Comparison of ENCODE assay signal across 12 cellular contexts in the genomic region with DNA sequence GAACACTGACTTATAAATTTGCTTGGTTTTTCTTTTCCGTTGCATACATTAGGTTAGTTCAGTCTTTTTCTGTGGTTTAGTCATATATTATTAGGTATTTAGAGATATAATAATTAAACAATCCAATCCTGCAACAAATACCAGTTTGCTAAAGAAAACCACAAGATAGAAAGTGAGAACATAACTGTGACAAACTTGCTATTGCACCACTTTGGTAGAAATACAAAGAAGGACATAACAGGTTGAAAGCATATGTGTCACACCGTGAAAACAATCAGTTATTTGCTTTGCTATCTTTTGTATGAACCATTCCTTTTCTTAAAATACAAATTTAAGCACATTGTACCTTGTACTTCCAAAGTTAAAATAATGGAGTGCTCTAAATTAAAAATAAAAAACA. TPM values are rescaled to one million over a fixed set of nuclear protein-coding genes. Genes with fewer than 3 reads are reported as not detected.
DNase-seq lines count a peak whose midpoint lies in the region; ATAC-seq, FAIRE-seq and TF ChIP-seq lines count a peak whose summit lies in the region.
"Had no signal": no experiment of that assay in that cellular context is flagged by ENCODE, and none has a peak within 500 bp of the region (broad histone marks: within the 10 kb centered on the region; RNA-seq: fewer than 3 reads in every experiment).

No MANE protein-coding gene starts in this region.

- no peak overlapping the region for H3K4me3 Mint-ChIP-seq in activated CD4-positive, alpha-beta memory T cell treated with anti-CD3 and anti-CD28 coated beads for 36 hours
- H3K4me3 Mint-ChIP-seq: neural progenitor cell had no signal

- 62% methylated on average over 2 of the region's 2 CpGs for WGBS in K562 (ENCODE audit: insufficient coverage, low coverage, missing lambda C conversion rate)
- WGBS in mesenchymal stem cell = no CpG with 5 or more reads among the region's 2 CpGs

- H3K9ac ChIP-seq in K562 (ENCODE audit: insufficient read depth in 1 of 2, low read depth in 2 of 2, low read length in 2 of 2) (peak overlapping the region in 1 of 2 experiments; percentile 16; a peak in 2 of 4 replicates), mesenchymal stem cell (ENCODE audit: low read length) (no peak overlapping the region)
- H3K9ac ChIP-seq: BLaER1 treated with 17β-estradiol and CSF1 and Interleukin-3, amounts not matched to agents 10 nM and 100 nM; neural progenitor cell had no signal

- ATAC-seq in GM21447 (IDR thresholded peaks at IDR 0.05; ENCODE audit: unreplicated experiment) (peak; percentile 91), HG03460 (IDR thresholded peaks at IDR 0.05; ENCODE audit: unreplicated experiment) (peak; percentile 84), K562 (peak; percentile 62), sciatic nerve (no peak)

- no peak overlapping the region for H3K14ac ChIP-seq in mesenchymal stem cell (ENCODE audit: low read length in 2 of 2)

- H3K4me2 ChIP-seq in K562 (ENCODE audit: insufficient read depth, low read length) (no peak overlapping the region), mesenchymal stem cell (ENCODE audit: low read length, poor library complexity, severe bottlenecking) (no peak overlapping the region)
- H3K4me2 ChIP-seq: BLaER1 treated with 17β-estradiol and CSF1 and Interleukin-3, amounts not matched to agents 10 nM and 100 nM; neural progenitor cell had no signal

- no peaks in the 10 kb centered on the region for H3K36me3 Mint-ChIP-seq in activated CD4-positive, alpha-beta memory T cell treated with anti-CD3 and anti-CD28 coated beads for 36 hours
- H3K36me3 Mint-ChIP-seq: neural progenitor cell had no signal

- no peaks in the 10 kb centered on the region for H3K9me1 ChIP-seq in K562 (ENCODE audit: control insufficient read depth, insufficient read depth, low read length)

- H3K27ac ChIP-seq in K562 (ENCODE audit: extremely low read depth, low read depth, low read length) (peak overlapping the region; percentile 24; the same call in 2 of the 3 replicates), mesenchymal stem cell (ENCODE audit: low read length, poor library complexity, severe bottlenecking) (no peak overlapping the region)
- H3K27ac ChIP-seq: BLaER1 treated with 17β-estradiol and CSF1 and Interleukin-3, amounts not matched to agents 10 nM and 100 nM; neural progenitor cell; RWPE1 had no signal

- peaks cover 3% of the 10 kb centered on the region for H3K4me1 Mint-ChIP-seq in activated CD4-positive, alpha-beta memory T cell treated with anti-CD3 and anti-CD28 coated beads for 36 hours (ENCODE audit: low read depth)
- H3K4me1 Mint-ChIP-seq: neural progenitor cell had no signal

- no peak overlapping the region for H2AK5ac ChIP-seq in mesenchymal stem cell (ENCODE audit: low read length, severe bottlenecking)

- peaks cover 2% of the 10 kb centered on the region for H3K9me3 Mint-ChIP-seq in activated CD4-positive, alpha-beta memory T cell treated with anti-CD3 and anti-CD28 coated beads for 36 hours

- TF ChIP-seq EP300 in K562 (IDR thresholded peaks at IDR 0.05; ENCODE audit: low read length) = no peak

- FAIRE-seq in GM18507 (lab: Jason Lieb, UNC) (peak; percentile 67), K562 (lab: Jason Lieb, UNC) (no peak)

- intact Hi-C loops in K562 (cut with micrococcal nuclease) = loop anchor here (5.0 kb wide), 1 partner anchor 58 kb away; no protein-coding TSS in a partner anchor
- intact Hi-C loops in activated CD4-positive, alpha-beta memory T cell treated with anti-CD3 and anti-CD28 coated beads for 36 hours (cut with micrococcal nuclease) = no loop called here
- intact Hi-C loops in sciatic nerve (cut with DNase I) = no loop called here

- H2BK12ac ChIP-seq in mesenchymal stem cell (ENCODE audit: low read length in 2 of 2) = no peak overlapping the region

- H3K4me1 ChIP-seq in K562 (replicated peaks in 1 of 2; ENCODE audit: control insufficient read depth in 2 of 2, insufficient read depth in 2 of 2, low read length in 2 of 2) (no peaks in the 10 kb centered on the region; a peak in 1 of 5 replicates), mesenchymal stem cell (ENCODE audit: control insufficient read depth, insufficient read depth, low read depth, low read length) (no peaks in the 10 kb centered on the region)
- H3K4me1 ChIP-seq: neural progenitor cell had no signal

- H2BK15ac ChIP-seq in mesenchymal stem cell (ENCODE audit: low read depth, poor library complexity, severe bottlenecking) = no peak overlapping the region

- CTCF ChIA-PET in K562 (lab: Yijun Ruan, JAX; ENCODE audit: low intra/inter-chr PET ratio) = interaction anchor here (0.8 to 5.4 kb wide), 5 partner anchors 19 to 171 kb away, joined by 3 to 146 read pairs (median 6); no protein-coding TSS in a partner anchor
- CTCF ChIA-PET in activated CD4-positive, alpha-beta memory T cell treated with anti-CD3 and anti-CD28 coated beads for 36 hours (lab: Charles Lee) = interaction anchor here (1.0 to 2.0 kb wide), 2 partner anchors 9 to 168 kb away, joined by 3 to 6 read pairs; no protein-coding TSS in a partner anchor

- H4K8ac ChIP-seq in mesenchymal stem cell (ENCODE audit: low read length) = no peak overlapping the region

- no peaks in the 10 kb centered on the region for H3K27me3 Mint-ChIP-seq in activated CD4-positive, alpha-beta memory T cell treated with anti-CD3 and anti-CD28 coated beads for 36 hours

- POLR2A ChIA-PET in K562 (lab: Yijun Ruan, JAX) = interaction anchor here (1.0 to 1.4 kb wide), 4 partner anchors 9 to 168 kb away, joined by 3 to 8 read pairs (median 6); no protein-coding TSS in a partner anchor
- POLR2A ChIA-PET in activated CD4-positive, alpha-beta memory T cell treated with anti-CD3 and anti-CD28 coated beads for 36 hours (lab: Charles Lee) = no interaction called here

- H3K27me3 ChIP-seq in K562 (ENCODE audit: control insufficient read depth in 2 of 2, insufficient read depth in 2 of 2, low read length in 2 of 2) (no peaks in the 10 kb centered on the region), mesenchymal stem cell (ENCODE audit: control insufficient read depth in 1 of 2, insufficient read depth in 1 of 2, low read length in 2 of 2) (no peaks in the 10 kb centered on the region)
- H3K27me3 ChIP-seq: BLaER1 treated with 17β-estradiol and CSF1 and Interleukin-3, amounts not matched to agents 10 nM and 100 nM; neural progenitor cell had no signal

- no peak overlapping the region for H3K4ac ChIP-seq in mesenchymal stem cell (ENCODE audit: low read depth in 1 of 2, low read length in 2 of 2)

- TF ChIP-seq RAD21 in K562 (CRISPR knock-in tag; conservative IDR thresholded peaks at IDR 0.05 in 1 of 2, IDR thresholded peaks at IDR 0.05 in 1 of 2) = no peak

- H3K36me3 ChIP-seq in K562 (ENCODE audit: control insufficient read depth, insufficient read depth, low read length) (no peaks in the 10 kb centered on the region), mesenchymal stem cell (ENCODE audit: control insufficient read depth in 1 of 2, insufficient read depth in 2 of 2, low read depth in 1 of 2, low read length in 2 of 2) (no peaks in the 10 kb centered on the region)
- H3K36me3 ChIP-seq: BLaER1 treated with 17β-estradiol and CSF1 and Interleukin-3, amounts not matched to agents 10 nM and 100 nM; neural progenitor cell had no signal

- no peak for TF ChIP-seq POLR2A in K562 (conservative IDR thresholded peaks at IDR 0.05)

- no peak overlapping the region for H2BK120ac ChIP-seq in mesenchymal stem cell (ENCODE audit: low read depth, low read length)

- no peak overlapping the region for H3K18ac ChIP-seq in mesenchymal stem cell (ENCODE audit: low read depth in 1 of 2, low read length in 2 of 2)

- H3K79me2 ChIP-seq in K562 (ENCODE audit: control insufficient read depth, insufficient read depth, low read length) = no peaks in the 10 kb centered on the region

- no peaks in the 10 kb centered on the region for H3K9me3 ChIP-seq in K562 (replicated peaks; ENCODE audit: control insufficient read depth, insufficient read depth, low read depth, low read length)
- no peaks in the 10 kb centered on the region for H3K9me3 ChIP-seq in mesenchymal stem cell (ENCODE audit: control insufficient read depth, low read length)

- no TSS peak for BruUV-seq in K562 (replicated peaks; lab: Mats Ljungman, UMichigan)

- H4K91ac ChIP-seq in mesenchymal stem cell (ENCODE audit: low read length) = no peak overlapping the region

- TF ChIP-seq CTCF in K562 (IDR thresholded peaks at IDR 0.05 in 2 of 3, conservative IDR thresholded peaks at IDR 0.05 in 1 of 3; ENCODE audit: insufficient read depth in 2 of 3, low read depth in 1 of 3, low read length in 3 of 3) = no peak

- no peak overlapping the region for H3K23ac ChIP-seq in mesenchymal stem cell (ENCODE audit: low read length in 2 of 2)

- DNase-seq in GM18507 (ENCODE audit: extremely low spot score, insufficient read length, low read depth) (no peak), K562 (ENCODE audit: extremely low read depth in 1 of 4, low spot score in 3 of 4) (no peak), sciatic nerve (ENCODE audit: low spot score) (no peak), mesenchymal stem cell (no peak), RPMI8226 (no peak)
- no peak for DNase-seq in activated CD4-positive, alpha-beta memory T cell treated with anti-CD3 and anti-CD28 coated beads for 36 hours
- DNase-seq: activated T-cell treated with anti-CD3 and anti-CD28 coated beads for 4 hours had no signal

- no peaks in the 10 kb centered on the region for H4K20me1 ChIP-seq in K562 (replicated peaks; ENCODE audit: control insufficient read depth, insufficient read depth, low read length)
- H4K20me1 ChIP-seq: BLaER1 treated with 17β-estradiol and CSF1 and Interleukin-3, amounts not matched to agents 10 nM and 100 nM had no signal

- no peak overlapping the region for H2BK5ac ChIP-seq in mesenchymal stem cell (ENCODE audit: low read depth, low read length, poor library complexity, severe bottlenecking)

- H2AFZ ChIP-seq in K562 (ENCODE audit: low read depth, low read length) (peak overlapping the region; percentile 76), mesenchymal stem cell (ENCODE audit: low read depth, low read length) (no peak overlapping the region)
- H2AFZ ChIP-seq: neural progenitor cell had no signal

- in situ Hi-C loops in K562 (cut with MboI) = loop anchor here (5.0 kb wide), 2 partner anchors 58 to 168 kb away; no protein-coding TSS in a partner anchor

- H3K79me1 ChIP-seq in mesenchymal stem cell (replicated peaks; ENCODE audit: low read length, poor library complexity, severe bottlenecking) = no peaks in the 10 kb centered on the region

- H3K4me3 ChIP-seq in K562 (no peak overlapping the region), mesenchymal stem cell (ENCODE audit: insufficient read depth in 1 of 2, low read depth in 1 of 2, low read length in 2 of 2) (no peak overlapping the region)
- H3K4me3 ChIP-seq: BLaER1 treated with 17β-estradiol and CSF1 and Interleukin-3, amounts not matched to agents 10 nM and 100 nM; neural progenitor cell had no signal

- no peak overlapping the region for H3K27ac Mint-ChIP-seq in activated CD4-positive, alpha-beta memory T cell treated with anti-CD3 and anti-CD28 coated beads for 36 hours
- H3K27ac Mint-ChIP-seq: neural progenitor cell had no signal

RNA-seq across cellular contexts. Expression of gene KCNQ5, which starts 42.0 kb away (rescaled TPM):
- 6.0 and 20.4 TPM in 2 replicates for total RNA-seq in K562 (2011; cell fraction: chromatin; rRNA removed; ENCODE audit: low replicate concordance)
- total RNA-seq in K562 (2011; cell fraction: nucleolus; rRNA removed) = 4.3 and 5.5 TPM in 2 replicates
- total RNA-seq in K562 (2011; cell fraction: nucleoplasm; rRNA removed) = 11.5 and 12.2 TPM in 2 replicates
- total RNA-seq in K562 (2014; rRNA removed) (2.4 and 2.6 TPM in 2 replicates), K562 (2014; rRNA removed; fragmentation: Illumina TruSeq; extraction: Trizol) (3.8 and 4.4 TPM in 2 replicates), K562 (2015; rRNA removed; fragmentation: Illumina TruSeq; extraction: Trizol) (5.9 and 6.5 TPM in 2 replicates), K562 (2021) (5.0 and 5.7 TPM in 2 replicates), sciatic nerve (0.49 TPM)
- polyA plus RNA-seq in K562 (2011; rRNA removed) (2.0 and 3.5 TPM in 2 replicates), K562 (2014; fragmentation: Illumina TruSeq; extraction: Trizol) (2.5 and 3.1 TPM in 2 replicates), K562 (2014; fragmentation: Nextera tagmentation; extraction: Ambion mirVana) (1 to 10 TPM in 1 of 2 experiments, under 1 TPM in 1; 0.31 to 1.1 TPM), K562 (2014; rRNA removed) (2.0 and 2.5 TPM in 2 replicates)
- polyA plus RNA-seq in K562 (2011; cell fraction: cytosol; rRNA removed) = 0.81 and 2.0 TPM in 2 replicates
- 2.2 and 3.4 TPM in 2 replicates for polyA plus RNA-seq in K562 (2011; cell fraction: nucleus; rRNA removed)
- 1.7 and 4.0 TPM in 2 replicates for polyA plus RNA-seq in K562 (2012)
- polyA minus RNA-seq in K562 (2011; rRNA and poly(A)+ RNA removed) = 5.4 and 9.4 TPM in 2 replicates
- polyA minus RNA-seq in K562 (2011; cell fraction: cytosol; rRNA and poly(A)+ RNA removed) = 2.8 and 4.7 TPM in 2 replicates
- 10.6 and 24.9 TPM in 2 replicates for polyA minus RNA-seq in K562 (2011; cell fraction: nucleus; rRNA and poly(A)+ RNA removed)
- 1 to 10 TPM; 4.5 to 5.2 TPM for total RNA-seq in activated CD4-positive, alpha-beta memory T cell treated with anti-CD3 and anti-CD28 coated beads for 36 hours
- 0.65 TPM for polyA plus RNA-seq in mesenchymal stem cell (2013, experiment 1 of 2)
- polyA plus RNA-seq in mesenchymal stem cell (2013, experiment 2 of 2) = 0.67 TPM
